ENCODE assay signal across 14 cellular contexts in the genomic region with DNA sequence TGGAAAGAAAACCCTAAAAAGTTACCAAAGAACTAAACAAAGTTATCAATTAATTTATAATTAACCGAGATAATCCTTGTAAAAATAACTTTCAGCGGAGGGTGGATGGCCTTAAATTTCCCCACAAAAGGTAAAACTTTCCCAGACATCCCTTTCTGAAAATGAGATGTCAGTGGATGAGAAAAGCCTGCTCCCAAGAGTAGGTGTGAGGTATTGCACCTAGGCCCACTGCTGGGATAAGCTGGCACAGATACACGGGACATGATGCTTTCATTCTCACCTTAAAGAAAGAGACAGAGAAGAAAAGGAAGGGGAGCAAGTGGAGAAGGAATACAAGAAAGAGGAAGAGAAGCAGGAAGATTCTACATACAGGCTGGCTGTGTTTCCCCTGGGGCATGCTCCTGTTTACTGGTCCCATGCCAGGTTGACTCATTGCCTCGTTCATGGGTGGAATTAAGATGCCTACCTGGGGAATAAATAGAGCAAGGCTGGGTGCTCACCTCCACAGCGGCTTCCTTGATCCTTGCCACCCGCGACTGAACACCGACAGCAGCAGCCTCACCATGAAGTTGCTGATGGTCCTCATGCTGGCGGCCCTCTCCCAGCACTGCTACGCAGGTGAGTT. TPM values are rescaled to one million over a fixed set of nuclear protein-coding genes. Genes with fewer than 3 reads are reported as not detected.
A peak's percentile ranks its signal among the peaks of the same experiment; 100 is the strongest.
DNase-seq lines count a peak whose midpoint lies in the region; TF ChIP-seq lines count a peak whose summit lies in the region.
"Had no signal": no experiment of that assay in that cellular context is flagged by ENCODE, and none has a peak within 500 bp of the region (broad histone marks: within the 10 kb centered on the region; RNA-seq: fewer than 3 reads in every experiment).

A gene (plus strand): TSS at position 505 of the 625 bp plus-strand sequence. CDS start 59 bp downstream, at position 564.

- H3K4me3 ChIP-seq in LNCaP clone FGC (ENCODE audit: low read depth, low read length) (no peak within 1 kb of the TSS), cardiac fibroblast (replicated peaks in 1 of 2; ENCODE audit: low read depth in 2 of 2, low read length in 2 of 2) (no peak within 1 kb of the TSS), neural progenitor cell (no peak within 1 kb of the TSS)

- H4K20me1 ChIP-seq in neural progenitor cell (ENCODE audit: low read depth): no peaks in the 10 kb centered on the region

- no peaks in the 10 kb centered on the region for H3K9me3 Mint-ChIP-seq in neural progenitor cell
- H3K9me3 Mint-ChIP-seq: activated B cell treated with CpG ODN at 0.5 μM for 24 hours had no signal

- H3K4me1 Mint-ChIP-seq in neural progenitor cell: no peaks in the 10 kb centered on the region
- H3K4me1 Mint-ChIP-seq: activated B cell treated with CpG ODN at 0.5 μM for 24 hours had no signal

- no peaks in the 10 kb centered on the region for H3K36me3 Mint-ChIP-seq in neural progenitor cell

- H3K36me3 ChIP-seq in neural progenitor cell: no peaks in the 10 kb centered on the region

- DNase-seq in DMS53 (lab: John Stamatoyannopoulos, UW) (peak; percentile 60), DMS53 treated with DMSO at 0.1 percent for 48 hours (lab: John Stamatoyannopoulos, UW; ENCODE audit: unreplicated experiment) (no peak), LNCaP clone FGC (ENCODE audit: low read depth) (peak; percentile 18), cardiac fibroblast (ENCODE audit: low read depth in 2 of 2) (peak in 1 of 2 donors; percentile 16), neural progenitor cell (ENCODE audit: low spot score) (no peak), cortex of kidney (lab: John Stamatoyannopoulos, UW) (no peak), NCI-H128 (lab: John Stamatoyannopoulos, UW; ENCODE audit: unreplicated experiment) (no peak)
- no peak for DNase-seq in stimulated activated naive CD4-positive, alpha-beta T cell (lab: John Stamatoyannopoulos, UW)
- DNase-seq: activated B cell treated with CpG ODN at 0.5 μM for 24 hours, DMS79 treated with DMSO at 0.1 percent for 48 hours, NCI-H1694, retina, trophoblast cell had no signal

- no peak within 1 kb of the TSS for H3K27ac ChIP-seq in neural progenitor cell

- H3K4me2 ChIP-seq in neural progenitor cell: no peak within 1 kb of the TSS

- H3K27me3 Mint-ChIP-seq in neural progenitor cell (ENCODE audit: insufficient read depth, low read depth): peaks cover 4% of the 10 kb centered on the region

- no peak within 1 kb of the TSS for H3K4me3 Mint-ChIP-seq in neural progenitor cell
- H3K4me3 Mint-ChIP-seq: activated B cell treated with CpG ODN at 0.5 μM for 24 hours had no signal

- H3K27me3 ChIP-seq in neural progenitor cell: no peaks in the 10 kb centered on the region

- H3K9ac ChIP-seq in neural progenitor cell: no peak within 1 kb of the TSS

- no peaks in the 10 kb centered on the region for H3K4me1 ChIP-seq in neural progenitor cell

- no peaks in the 10 kb centered on the region for H3K79me2 ChIP-seq in neural progenitor cell (ENCODE audit: low read depth)

- no peak within 1 kb of the TSS for H3K27ac Mint-ChIP-seq in neural progenitor cell
- H3K27ac Mint-ChIP-seq: activated B cell treated with CpG ODN at 0.5 μM for 24 hours had no signal

- peak; percentile 68 for TF ChIP-seq CTCF in LNCaP clone FGC (IDR thresholded peaks at IDR 0.05; ENCODE audit: control insufficient read depth, extremely low read depth, insufficient read depth)
- TF ChIP-seq CTCF in cardiac fibroblast (IDR thresholded peaks at IDR 0.05; ENCODE audit: low read depth, low read length): peak; percentile 46
- TF ChIP-seq CTCF in neural progenitor cell (IDR thresholded peaks at IDR 0.05): peak; percentile 38

- H3F3A ChIP-seq in neural progenitor cell (ENCODE audit: low read depth): no peaks in the 10 kb centered on the region

- H3K9me3 ChIP-seq in neural progenitor cell (ENCODE audit: low read depth): no peaks in the 10 kb centered on the region

- H2AFZ ChIP-seq in neural progenitor cell (replicated peaks): no peak within 1 kb of the TSS

RNA-seq across cellular contexts. Expression of the gene that starts here (rescaled TPM):
- total RNA-seq in neural progenitor cell (ENCODE audit: low replicate concordance): not detected in 2 replicates
- total RNA-seq: A172, activated B cell treated with CpG ODN at 0.5 μM for 24 hours had no signal

Comparison
In these comparisons a context has a peak if more than half of its experiments do, and no peak if none do; other contexts are left out.
1. DNase-seq: peak in DMS53 (single experiment) and LNCaP clone FGC (single experiment); none in DMS53 treated with DMSO at 0.1 percent for 48 hours (single experiment), neural progenitor cell (single experiment), cortex of kidney (single experiment), NCI-H128 (single experiment) and stimulated activated naive CD4-positive, alpha-beta T cell (0 of 6).
2. Peak in every context shown above with its lines, with median percentiles within 50 percentile points of each other: CTCF ChIP-seq.